ENCODE assay signal across 8 cellular contexts in genomic region chr1:234771642-234772344, GRCh38.
DNase-seq lines count a peak whose midpoint lies in the region; ATAC-seq and TF ChIP-seq lines count a peak whose summit lies in the region.

No MANE protein-coding gene starts in this region.

- CTCF ChIA-PET in activated B cell treated with CpG ODN at 0.5 μM for 24 hours (lab: Charles Lee): interaction anchor here (0.7 to 1.5 kb wide), 4 partner anchors 158 to 312 kb away, joined by 3 to 9 read pairs (median 4); no protein-coding TSS in a partner anchor

- H3K27ac Mint-ChIP-seq in activated B cell treated with CpG ODN at 0.5 μM for 24 hours: peak overlapping the region; percentile 96

- H3K4me1 Mint-ChIP-seq in activated B cell treated with CpG ODN at 0.5 μM for 24 hours: peaks cover 62% of the 10 kb centered on the region

- no peak for ATAC-seq in activated B cell treated with CpG ODN at 0.5 μM for 24 hours (ENCODE audit: low read depth)
- ATAC-seq in mucosa of descending colon: peak; percentile 3
- ATAC-seq in HG02571 (IDR thresholded peaks at IDR 0.05; ENCODE audit: unreplicated experiment): no peak
- ATAC-seq in HG02610 (IDR thresholded peaks at IDR 0.05; ENCODE audit: unreplicated experiment): no peak

- no peaks in the 10 kb centered on the region for H3K36me3 Mint-ChIP-seq in activated B cell treated with CpG ODN at 0.5 μM for 24 hours (ENCODE audit: low read depth)

- peak; percentile 26 for DNase-seq in DMS79 (lab: John Stamatoyannopoulos, UW)
- peak; percentile 40 to 56 for DNase-seq in Kasumi-1 (lab: John Stamatoyannopoulos, UW)
- no peak for DNase-seq in activated B cell treated with CpG ODN at 0.5 μM for 24 hours
- no peak for DNase-seq in mucosa of descending colon
- DNase-seq in GOT3 (lab: John Stamatoyannopoulos, UW): no peak
- DNase-seq in HPDE6-E6E7 (ENCODE audit: extremely low spot score): no peak

- H3K9me3 Mint-ChIP-seq in activated B cell treated with CpG ODN at 0.5 μM for 24 hours: no peaks in the 10 kb centered on the region

- peak overlapping the region; percentile 77 for H3K4me3 Mint-ChIP-seq in activated B cell treated with CpG ODN at 0.5 μM for 24 hours

- intact Hi-C loops in activated B cell treated with CpG ODN at 0.5 μM for 24 hours (cut with micrococcal nuclease): loop anchor here (1.0 to 5.0 kb wide), 14 partner anchors 40 to 312 kb away; no protein-coding TSS in a partner anchor
- intact Hi-C loops in mucosa of descending colon (cut with DNase I, micrococcal nuclease): no loop called here

- TF ChIP-seq CTCF in activated B cell treated with CpG ODN at 0.5 μM for 24 hours (IDR thresholded peaks at IDR 0.05) (no peak), mucosa of descending colon (IDR thresholded peaks at IDR 0.05) (no peak)

- H3K36me3 ChIP-seq in mucosa of descending colon (ENCODE audit: low read depth): no peaks in the 10 kb centered on the region

- POLR2A ChIA-PET in activated B cell treated with CpG ODN at 0.5 μM for 24 hours (lab: Charles Lee): interaction anchor here (0.5 to 4.4 kb wide), 21 partner anchors 40 to 310 kb away, joined by 3 to 86 read pairs (median 6); partner anchors contain the start of gene IRF2BP2

- no peaks in the 10 kb centered on the region for H3K9me3 ChIP-seq in mucosa of descending colon

- H3K4me3 ChIP-seq in mucosa of descending colon: no peak overlapping the region

- H3K4me1 ChIP-seq in mucosa of descending colon (ENCODE audit: low read depth): peaks cover 15% of the 10 kb centered on the region

- no peaks in the 10 kb centered on the region for H3K27me3 Mint-ChIP-seq in activated B cell treated with CpG ODN at 0.5 μM for 24 hours

Comparison
In these comparisons a context has a peak if more than half of its experiments do, and no peak if none do; other contexts are left out.
1. DNase-seq: peak in DMS79 (single experiment) and Kasumi-1 (2 of 2); none in activated B cell treated with CpG ODN at 0.5 μM for 24 hours (single experiment), mucosa of descending colon (0 of 3), GOT3 (single experiment) and HPDE6-E6E7 (single experiment).